Comparison of ENCODE assay signal across 1 cellular context in the genomic region with DNA sequence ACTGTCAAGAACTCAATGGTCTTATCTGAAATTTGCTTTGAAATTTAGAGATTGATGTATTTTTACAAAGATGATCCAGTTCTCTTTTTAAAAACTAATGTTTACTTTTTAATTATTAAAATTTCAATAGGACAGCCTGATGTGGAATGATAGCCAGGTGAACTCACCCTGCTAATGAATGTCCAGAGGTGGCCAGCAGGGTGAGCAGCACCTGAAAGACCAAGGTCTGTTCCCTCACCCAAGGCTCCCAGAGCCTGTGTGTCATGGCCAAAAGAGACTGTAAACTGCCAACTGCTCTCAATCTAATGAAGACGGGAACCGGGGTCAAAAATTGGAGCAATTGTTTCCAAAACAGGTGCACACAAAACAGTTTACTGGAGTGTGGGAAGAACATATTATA.
TF ChIP-seq lines count a peak whose summit lies in the region.

No MANE protein-coding gene starts in this region.

TF ChIP-seq in HepG2, 621 proteins besides CTCF, POLR2A, EP300 and RAD21 (continued from another document):
- TF ChIP-seq, protein P1, sequence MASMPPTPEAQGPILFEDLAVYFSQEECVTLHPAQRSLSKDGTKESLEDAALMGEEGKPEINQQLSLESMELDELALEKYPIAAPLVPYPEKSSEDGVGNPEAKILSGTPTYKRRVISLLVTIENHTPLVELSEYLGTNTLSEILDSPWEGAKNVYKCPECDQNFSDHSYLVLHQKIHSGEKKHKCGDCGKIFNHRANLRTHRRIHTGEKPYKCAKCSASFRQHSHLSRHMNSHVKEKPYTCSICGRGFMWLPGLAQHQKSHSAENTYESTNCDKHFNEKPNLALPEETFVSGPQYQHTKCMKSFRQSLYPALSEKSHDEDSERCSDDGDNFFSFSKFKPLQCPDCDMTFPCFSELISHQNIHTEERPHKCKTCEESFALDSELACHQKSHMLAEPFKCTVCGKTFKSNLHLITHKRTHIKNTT (CRISPR knock-in tag; IDR thresholded peaks at IDR 0.05): no peak
- no peak for TF ChIP-seq ZKSCAN5 (CRISPR knock-in tag; IDR thresholded peaks at IDR 0.05)
- TF ChIP-seq MLLT10 (CRISPR knock-in tag; IDR thresholded peaks at IDR 0.05): no peak
- TF ChIP-seq GABPA (IDR thresholded peaks at IDR 0.05; ENCODE audit: low read depth, low read length): no peak
- TF ChIP-seq GABPA (CRISPR knock-in tag; IDR thresholded peaks at IDR 0.05; ENCODE audit: low read depth): no peak
- TF ChIP-seq RXRB (CRISPR knock-in tag; IDR thresholded peaks at IDR 0.05; ENCODE audit: borderline replicate concordance): no peak
- no peak for TF ChIP-seq BRCA1 (CRISPR knock-in tag; IDR thresholded peaks at IDR 0.05)
- TF ChIP-seq CEBPB (IDR thresholded peaks at IDR 0.05; ENCODE audit: borderline replicate concordance, low read depth, low read length): no peak
- TF ChIP-seq, protein P2, sequence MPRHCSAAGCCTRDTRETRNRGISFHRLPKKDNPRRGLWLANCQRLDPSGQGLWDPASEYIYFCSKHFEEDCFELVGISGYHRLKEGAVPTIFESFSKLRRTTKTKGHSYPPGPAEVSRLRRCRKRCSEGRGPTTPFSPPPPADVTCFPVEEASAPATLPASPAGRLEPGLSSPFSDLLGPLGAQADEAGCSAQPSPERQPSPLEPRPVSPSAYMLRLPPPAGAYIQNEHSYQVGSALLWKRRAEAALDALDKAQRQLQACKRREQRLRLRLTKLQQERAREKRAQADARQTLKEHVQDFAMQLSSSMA (CRISPR knock-in tag; IDR thresholded peaks at IDR 0.05): no peak
- TF ChIP-seq ZNF563 (CRISPR knock-in tag; IDR thresholded peaks at IDR 0.05): no peak
- TF ChIP-seq ZNF382 (CRISPR knock-in tag; IDR thresholded peaks at IDR 0.05; ENCODE audit: borderline replicate concordance): no peak
- TF ChIP-seq ZBTB8A (CRISPR knock-in tag; IDR thresholded peaks at IDR 0.05; ENCODE audit: borderline replicate concordance, low read depth): no peak
- TF ChIP-seq, protein P3, sequence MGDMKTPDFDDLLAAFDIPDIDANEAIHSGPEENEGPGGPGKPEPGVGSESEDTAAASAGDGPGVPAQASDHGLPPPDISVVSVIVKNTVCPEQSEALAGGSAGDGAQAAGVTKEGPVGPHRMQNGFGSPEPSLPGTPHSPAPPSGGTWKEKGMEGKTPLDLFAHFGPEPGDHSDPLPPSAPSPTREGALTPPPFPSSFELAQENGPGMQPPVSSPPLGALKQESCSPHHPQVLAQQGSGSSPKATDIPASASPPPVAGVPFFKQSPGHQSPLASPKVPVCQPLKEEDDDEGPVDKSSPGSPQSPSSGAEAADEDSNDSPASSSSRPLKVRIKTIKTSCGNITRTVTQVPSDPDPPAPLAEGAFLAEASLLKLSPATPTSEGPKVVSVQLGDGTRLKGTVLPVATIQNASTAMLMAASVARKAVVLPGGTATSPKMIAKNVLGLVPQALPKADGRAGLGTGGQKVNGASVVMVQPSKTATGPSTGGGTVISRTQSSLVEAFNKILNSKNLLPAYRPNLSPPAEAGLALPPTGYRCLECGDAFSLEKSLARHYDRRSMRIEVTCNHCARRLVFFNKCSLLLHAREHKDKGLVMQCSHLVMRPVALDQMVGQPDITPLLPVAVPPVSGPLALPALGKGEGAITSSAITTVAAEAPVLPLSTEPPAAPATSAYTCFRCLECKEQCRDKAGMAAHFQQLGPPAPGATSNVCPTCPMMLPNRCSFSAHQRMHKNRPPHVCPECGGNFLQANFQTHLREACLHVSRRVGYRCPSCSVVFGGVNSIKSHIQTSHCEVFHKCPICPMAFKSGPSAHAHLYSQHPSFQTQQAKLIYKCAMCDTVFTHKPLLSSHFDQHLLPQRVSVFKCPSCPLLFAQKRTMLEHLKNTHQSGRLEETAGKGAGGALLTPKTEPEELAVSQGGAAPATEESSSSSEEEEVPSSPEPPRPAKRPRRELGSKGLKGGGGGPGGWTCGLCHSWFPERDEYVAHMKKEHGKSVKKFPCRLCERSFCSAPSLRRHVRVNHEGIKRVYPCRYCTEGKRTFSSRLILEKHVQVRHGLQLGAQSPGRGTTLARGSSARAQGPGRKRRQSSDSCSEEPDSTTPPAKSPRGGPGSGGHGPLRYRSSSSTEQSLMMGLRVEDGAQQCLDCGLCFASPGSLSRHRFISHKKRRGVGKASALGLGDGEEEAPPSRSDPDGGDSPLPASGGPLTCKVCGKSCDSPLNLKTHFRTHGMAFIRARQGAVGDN (CRISPR knock-in tag; IDR thresholded peaks at IDR 0.05): no peak
- no peak for TF ChIP-seq ZC3H13 (CRISPR knock-in tag; IDR thresholded peaks at IDR 0.05)
